Comparison of ENCODE assay signal across 8 cellular contexts in the genomic region with DNA sequence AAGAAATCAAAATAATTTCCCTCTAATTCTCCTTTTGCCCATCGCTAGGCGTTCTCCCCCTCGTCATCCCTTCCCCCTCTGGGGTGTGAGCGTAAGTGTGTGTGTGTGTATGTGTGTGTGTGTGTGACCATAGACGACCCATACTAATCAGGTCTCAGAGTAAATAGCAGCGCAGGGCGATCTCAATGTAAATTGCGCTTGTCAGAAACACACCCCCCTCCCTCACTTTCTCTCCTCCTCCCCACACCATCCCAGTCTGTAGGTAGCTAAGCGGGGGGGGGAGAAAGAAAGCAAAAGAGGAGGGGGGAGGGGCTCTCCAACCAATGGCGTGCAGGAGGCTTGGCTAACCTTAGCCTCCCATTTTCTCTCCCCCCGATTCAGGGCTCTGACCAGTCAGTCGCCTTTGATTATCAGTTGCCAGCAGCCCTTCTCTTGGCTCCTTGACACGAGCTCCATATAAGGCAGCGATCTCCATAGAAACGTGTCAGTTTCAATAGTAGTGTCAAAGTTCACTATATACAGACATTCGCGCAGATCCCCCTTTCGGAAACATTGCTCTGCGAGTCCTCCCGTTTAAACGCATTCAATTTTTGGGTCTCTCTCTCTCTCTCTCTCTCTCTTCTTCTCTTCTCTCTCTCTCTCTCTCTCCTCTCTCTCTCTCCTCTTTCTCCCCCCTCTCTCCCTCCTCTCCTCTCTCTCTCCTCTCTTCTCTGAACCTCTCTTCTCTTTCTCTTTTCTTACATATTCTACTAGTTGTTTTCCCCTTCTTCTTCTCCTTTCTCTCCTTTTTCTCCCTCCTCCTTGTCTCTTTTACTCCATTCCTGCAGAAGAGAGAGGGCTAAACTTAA. TPM values are rescaled to one million over a fixed set of nuclear protein-coding genes. Genes with fewer than 3 reads are reported as not detected.
DNase-seq lines count a peak whose midpoint lies in the region; ATAC-seq, FAIRE-seq and TF ChIP-seq lines count a peak whose summit lies in the region.

NR2F1 (plus strand) TSS at position 546 of the 848 bp plus-strand sequence. CDS start 1,802 bp downstream, outside the sequence.

- peak; percentile 70 for DNase-seq in Caki2 (ENCODE audit: low read depth)
- peak; percentile 43 for DNase-seq in NCI-H526 treated with DMSO at 0.1 percent for 48 hours (lab: John Stamatoyannopoulos, UW)
- peak; percentile 51 to 79 (median 62) for DNase-seq in K562 (ENCODE audit: extremely low read depth in 1 of 4, low spot score in 3 of 4)
- DNase-seq in inferior parietal cortex (ENCODE audit: extremely low spot score) = peak; percentile 78
- DNase-seq in smooth muscle cell (lab: John Stamatoyannopoulos, UW; ENCODE audit: unreplicated experiment) = no peak
- no peak for DNase-seq in OCI-LY7 (ENCODE audit: low spot score)
- no peak for DNase-seq in foreskin keratinocyte

- H4K20me1 ChIP-seq in K562 (replicated peaks; ENCODE audit: control insufficient read depth, insufficient read depth, low read length) (no peaks in the 10 kb centered on the region), smooth muscle cell (ENCODE audit: low read depth) (peaks cover 24% of the 10 kb centered on the region), OCI-LY7 (ENCODE audit: insufficient read depth, low read length) (no peaks in the 10 kb centered on the region)

- TF ChIP-seq CTCF in K562 (IDR thresholded peaks at IDR 0.05 in 2 of 3, conservative IDR thresholded peaks at IDR 0.05 in 1 of 3; ENCODE audit: insufficient read depth in 2 of 3, low read depth in 1 of 3, low read length in 3 of 3) = no peak
- TF ChIP-seq CTCF in smooth muscle cell (IDR thresholded peaks at IDR 0.05; ENCODE audit: borderline replicate concordance, insufficient read depth, poor library complexity, severe bottlenecking) = no peak
- TF ChIP-seq CTCF in OCI-LY7 (conservative IDR thresholded peaks at IDR 0.05; ENCODE audit: low read length) = no peak
- no peak for TF ChIP-seq CTCF in foreskin keratinocyte (conservative IDR thresholded peaks at IDR 0.05)

- no peaks in the 10 kb centered on the region for H3K79me2 ChIP-seq in K562 (ENCODE audit: control insufficient read depth, insufficient read depth, low read length)
- H3K79me2 ChIP-seq in smooth muscle cell (ENCODE audit: low read depth) = no peaks in the 10 kb centered on the region
- no peaks in the 10 kb centered on the region for H3K79me2 ChIP-seq in OCI-LY7 (ENCODE audit: insufficient read depth, low read depth, low read length)

- CTCF ChIA-PET in K562 (lab: Yijun Ruan, JAX; ENCODE audit: low intra/inter-chr PET ratio) (no interaction called here), OCI-LY7 (lab: Charles Lee; ENCODE audit: unreplicated experiment) (no interaction called here)

- H3K9me1 ChIP-seq in K562 (ENCODE audit: control insufficient read depth, insufficient read depth, low read length) = no peaks in the 10 kb centered on the region

- H3F3A ChIP-seq in smooth muscle cell (ENCODE audit: low read depth) = peaks cover 6% of the 10 kb centered on the region

- POLR2A ChIA-PET in K562 (lab: Yijun Ruan, JAX) (interaction anchor here (0.5 kb wide), 1 partner anchor 793 kb away, joined by 3 read pairs; no protein-coding TSS in a partner anchor), OCI-LY7 (lab: Charles Lee) (interaction anchor here (0.7 kb wide), 3 partner anchors 110 to 879 kb away, joined by 4 to 7 read pairs (median 5); no protein-coding TSS in a partner anchor)

- no peak for TF ChIP-seq RAD21 in K562 (CRISPR knock-in tag; conservative IDR thresholded peaks at IDR 0.05 in 1 of 2, IDR thresholded peaks at IDR 0.05 in 1 of 2)

- H3K9me3 ChIP-seq in K562 (replicated peaks; ENCODE audit: control insufficient read depth, insufficient read depth, low read depth, low read length) (no peaks in the 10 kb centered on the region), smooth muscle cell (replicated peaks; ENCODE audit: low read depth) (no peaks in the 10 kb centered on the region), OCI-LY7 (ENCODE audit: low read length) (no peaks in the 10 kb centered on the region)

- no peak for TF ChIP-seq EP300 in K562 (IDR thresholded peaks at IDR 0.05; ENCODE audit: low read length)

- H3K9ac ChIP-seq in K562 (ENCODE audit: insufficient read depth in 1 of 2, low read depth in 2 of 2, low read length in 2 of 2) = no peak within 1 kb of the TSS
- H3K9ac ChIP-seq in smooth muscle cell (ENCODE audit: low read depth) = peak within 1 kb of the TSS; percentile 48

- peaks cover 0 to 14% of the 10 kb centered on the region in 2 experiments; a peak in 2 of 5 replicates for H3K4me1 ChIP-seq in K562 (replicated peaks in 1 of 2; ENCODE audit: control insufficient read depth in 2 of 2, insufficient read depth in 2 of 2, low read length in 2 of 2)
- H3K4me1 ChIP-seq in smooth muscle cell (ENCODE audit: low read depth) = peaks cover 35% of the 10 kb centered on the region
- H3K4me1 ChIP-seq in OCI-LY7 (ENCODE audit: insufficient read depth, low read length, poor library complexity, severe bottlenecking) = no peaks in the 10 kb centered on the region
- H3K4me1 ChIP-seq in foreskin keratinocyte = no peaks in the 10 kb centered on the region

- FAIRE-seq in K562 (lab: Jason Lieb, UNC) = peak; percentile 76

- under 1% methylated on average over 19 of the region's 21 CpGs for WGBS in K562 (ENCODE audit: insufficient coverage, low coverage, missing lambda C conversion rate)
- WGBS in smooth muscle cell (ENCODE audit: low lambda C conversion rate) = 1% methylated on average over 19 of the region's 21 CpGs

- in situ Hi-C loops in Caki2 (cut with HindIII; ENCODE audit: low pct_unique_long_range_greater_than_20kb, low sequenced_read_pairs) = no loop called here
- in situ Hi-C loops in K562 (cut with MboI) = loop anchor here (25.0 kb wide), 1 partner anchor 1154 kb away; no protein-coding TSS in a partner anchor

- ATAC-seq in HG03354 (IDR thresholded peaks at IDR 0.05; ENCODE audit: poor library complexity, severe bottlenecking, unreplicated experiment) (peak; percentile 29), K562 (peak; percentile 91), foreskin keratinocyte (no peak)

- intact Hi-C loops in K562 (cut with micrococcal nuclease) (loop anchor here (5.0 kb wide), 1 partner anchor 1154 kb away; no protein-coding TSS in a partner anchor), OCI-LY7 (cut with micrococcal nuclease; ENCODE audit: unreplicated experiment) (loop anchor here (5.0 kb wide), 2 partner anchors 334 to 1154 kb away; no protein-coding TSS in a partner anchor)

- no peaks in the 10 kb centered on the region for H3K9me2 ChIP-seq in OCI-LY7 (ENCODE audit: insufficient read depth, low read length)

- no peak within 1 kb of the TSS for H3K27ac ChIP-seq in K562 (ENCODE audit: extremely low read depth, low read depth, low read length)
- peak within 1 kb of the TSS; percentile 51 for H3K27ac ChIP-seq in smooth muscle cell (ENCODE audit: low read depth)
- H3K27ac ChIP-seq in OCI-LY7 (ENCODE audit: low read depth, low read length, poor library complexity, severe bottlenecking) = no peak within 1 kb of the TSS
- no peak within 1 kb of the TSS for H3K27ac ChIP-seq in foreskin keratinocyte

- H3K27me3 ChIP-seq in K562 (ENCODE audit: control insufficient read depth in 2 of 2, insufficient read depth in 2 of 2, low read length in 2 of 2) (peaks cover 0 to 12% of the 10 kb centered on the region in 2 experiments; a peak in 3 of 5 replicates), smooth muscle cell (ENCODE audit: low read depth) (peaks cover 55% of the 10 kb centered on the region), foreskin keratinocyte (peaks cover 88% of the 10 kb centered on the region)

- H3K4me2 ChIP-seq in K562 (ENCODE audit: insufficient read depth, low read length) = no peak within 1 kb of the TSS
- H3K4me2 ChIP-seq in smooth muscle cell = peak within 1 kb of the TSS; percentile 97
- no peak within 1 kb of the TSS; the same call in 1 of the 2 replicates for H3K4me2 ChIP-seq in OCI-LY7 (ENCODE audit: low read length)

- H3K4me3 ChIP-seq in K562 = peak within 1 kb of the TSS; percentile 8; the same call in 1 of the 2 replicates
- peak within 1 kb of the TSS; percentile 79 for H3K4me3 ChIP-seq in smooth muscle cell
- H3K4me3 ChIP-seq in OCI-LY7 (ENCODE audit: low read depth, low read length, poor library complexity, severe bottlenecking) = no peak within 1 kb of the TSS

- H3K36me3 ChIP-seq in K562 (ENCODE audit: control insufficient read depth, insufficient read depth, low read length) (no peaks in the 10 kb centered on the region), smooth muscle cell (ENCODE audit: low read depth) (no peaks in the 10 kb centered on the region), OCI-LY7 (ENCODE audit: insufficient read depth, low read length) (no peaks in the 10 kb centered on the region)

- no peak within 1 kb of the TSS for H2AFZ ChIP-seq in K562 (ENCODE audit: low read depth, low read length)
- peak within 1 kb of the TSS; percentile 84 for H2AFZ ChIP-seq in smooth muscle cell (ENCODE audit: low read depth)
- H2AFZ ChIP-seq in OCI-LY7 (ENCODE audit: low read length) = no peak within 1 kb of the TSS

- no peak for TF ChIP-seq POLR2A in K562 (conservative IDR thresholded peaks at IDR 0.05)

- BruUV-seq in K562 (replicated peaks; lab: Mats Ljungman, UMichigan) (no TSS peak), OCI-LY7 (replicated peaks; lab: Mats Ljungman, UMichigan) (no TSS peak)

RNA-seq across cellular contexts. Expression of gene NR2F1, which starts in this region (rescaled TPM):
- total RNA-seq in Caki2 (2014; rRNA removed; shearing (Covaris generic); ENCODE audit: low replicate concordance) = 0.37 TPM in 1 of 2 replicates, not detected in the other
- not detected in 2 replicates for total RNA-seq in K562 (2011; cell fraction: chromatin; rRNA removed; ENCODE audit: low replicate concordance)
- total RNA-seq in K562 (2011; cell fraction: nucleolus; rRNA removed) = not detected in 2 replicates
- not detected in 2 replicates for total RNA-seq in K562 (2011; cell fraction: nucleoplasm; rRNA removed)
- not detected in 2 replicates for total RNA-seq in K562 (2014; rRNA removed)
- total RNA-seq in K562 (2014; rRNA removed; fragmentation: Illumina TruSeq; extraction: Trizol) = not detected in 2 replicates
- not detected in 2 replicates for total RNA-seq in K562 (2015; rRNA removed; fragmentation: Illumina TruSeq; extraction: Trizol)
- 0.04 and 0.18 TPM in 2 replicates for total RNA-seq in K562 (2021)
- polyA plus RNA-seq in K562 (2011; rRNA removed) = 0.12 TPM in 1 of 2 replicates, not detected in the other
- 0.12 and 0.24 TPM in 2 replicates for polyA plus RNA-seq in K562 (2011; cell fraction: cytosol; rRNA removed)
- 0.18 TPM in 1 of 2 replicates, not detected in the other for polyA plus RNA-seq in K562 (2011; cell fraction: nucleus; rRNA removed)
- polyA plus RNA-seq in K562 (2012) = not detected in 2 replicates
- polyA plus RNA-seq in K562 (2014; fragmentation: Illumina TruSeq; extraction: Trizol) = not detected in 2 replicates
- not detected for polyA plus RNA-seq in K562 (2014; fragmentation: Nextera tagmentation; extraction: Ambion mirVana)
- polyA plus RNA-seq in K562 (2014; rRNA removed) = not detected in 2 replicates
- not detected in 2 replicates for polyA minus RNA-seq in K562 (2011; rRNA and poly(A)+ RNA removed)
- polyA minus RNA-seq in K562 (2011; cell fraction: cytosol; rRNA and poly(A)+ RNA removed) = 1.8 TPM in 1 of 2 replicates, not detected in the other
- polyA minus RNA-seq in K562 (2011; cell fraction: nucleus; rRNA and poly(A)+ RNA removed) = 0.11 and 0.40 TPM in 2 replicates
- 8.2 and 22.5 TPM in 2 replicates for total RNA-seq in smooth muscle cell
- 5.9 and 6.0 TPM in 2 replicates for polyA plus RNA-seq in smooth muscle cell
- not detected in 2 replicates for total RNA-seq in OCI-LY7 (2014; rRNA removed; shearing (Covaris generic))
- total RNA-seq in OCI-LY7 (2022) = not detected in 2 replicates
- not detected in 2 replicates for total RNA-seq in foreskin keratinocyte
- not detected in 2 replicates for polyA plus RNA-seq in foreskin keratinocyte

Comparison
In these comparisons a context has a peak if more than half of its experiments do, and no peak if none do; other contexts are left out.
1. Peak in DNase-seq in Caki2; RNA of the gene not detected or under 1 TPM.
2. DNase-seq: peak in NCI-H526 treated with DMSO at 0.1 percent for 48 hours (single experiment), K562 (4 of 4) and inferior parietal cortex (single experiment); none in smooth muscle cell (single experiment), OCI-LY7 (single experiment) and foreskin keratinocyte (0 of 2).